8 cellular contexts compared by ENCODE assay signal in the genomic region with DNA sequence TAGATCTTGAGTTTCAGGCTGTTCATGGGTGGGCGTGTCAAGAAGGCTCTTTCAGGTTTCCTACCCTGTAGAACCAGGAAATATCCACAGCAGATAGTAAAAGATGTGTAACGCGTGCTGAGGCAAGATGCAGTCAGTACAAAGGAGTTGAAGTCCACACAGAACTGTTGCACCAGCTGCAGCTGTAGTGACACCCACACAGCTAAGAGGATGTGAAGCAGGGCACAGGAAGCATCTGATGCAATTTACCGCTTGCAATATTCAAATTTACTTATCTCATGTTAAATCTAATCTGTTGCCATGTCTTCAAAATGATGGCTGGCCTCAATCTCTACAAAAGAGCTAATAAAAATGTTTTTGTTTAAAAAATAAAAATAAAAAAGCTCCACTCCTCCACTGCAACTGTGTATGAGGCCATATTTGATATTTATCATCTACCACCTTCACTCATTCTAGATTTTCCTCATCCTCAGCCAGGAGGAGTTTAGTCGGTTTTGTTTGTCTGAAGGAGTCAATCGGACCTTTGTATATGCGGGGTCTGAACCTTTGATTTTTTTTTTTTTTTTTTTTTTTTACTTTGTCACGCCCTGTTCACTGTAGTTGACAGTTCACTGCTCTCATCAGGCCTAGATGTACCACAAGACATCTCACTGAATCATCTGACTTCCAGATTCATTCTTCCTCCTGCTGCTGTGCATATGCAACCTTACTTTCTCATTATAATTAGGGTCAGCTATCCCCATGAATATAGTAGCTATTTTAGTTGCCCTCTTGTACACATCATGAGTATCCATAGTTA.
DNase-seq lines count a peak whose midpoint lies in the region; ATAC-seq and TF ChIP-seq lines count a peak whose summit lies in the region.

No MANE protein-coding gene starts in this region.

- H3K27me3 ChIP-seq in WERI-Rb-1 (ENCODE audit: insufficient read depth, low read depth, severe bottlenecking), result no peaks in the 10 kb centered on the region

- H3K9me3 ChIP-seq in WERI-Rb-1 (ENCODE audit: severe bottlenecking), result no peaks in the 10 kb centered on the region

- peak overlapping the region; percentile 99 for H3K27ac Mint-ChIP-seq in activated CD8-positive, alpha-beta T cell treated with anti-CD3 and anti-CD28 coated beads for 36 hours
- peak overlapping the region; percentile 92 to 94 for H3K27ac Mint-ChIP-seq in natural killer cell treated with Interleukin-12 subunit alpha and Interleukin-12 subunit beta and Interleukin-15 and Interleukin-18, amount 100 ng/mL, for 72 hours

- peaks cover 37% of the 10 kb centered on the region for H3K36me3 Mint-ChIP-seq in activated CD8-positive, alpha-beta T cell treated with anti-CD3 and anti-CD28 coated beads for 36 hours (ENCODE audit: low read depth)
- peaks cover 24% of the 10 kb centered on the region for H3K36me3 Mint-ChIP-seq in natural killer cell treated with Interleukin-12 subunit alpha and Interleukin-12 subunit beta and Interleukin-15 and Interleukin-18, amount 100 ng/mL, for 72 hours

- CTCF ChIA-PET in activated CD8-positive, alpha-beta T cell treated with anti-CD3 and anti-CD28 coated beads for 36 hours (lab: Charles Lee), result interaction anchor here (0.8 to 8.4 kb wide), 16 partner anchors 19 to 228 kb away, joined by 3 to 169 read pairs (median 4); a partner anchor contains a TSS

- POLR2A ChIA-PET in activated CD8-positive, alpha-beta T cell treated with anti-CD3 and anti-CD28 coated beads for 36 hours (lab: Charles Lee), result interaction anchor here (0.6 to 1.6 kb wide), 6 partner anchors 12 to 142 kb away, joined by 3 to 5 read pairs (median 3); no protein-coding TSS in a partner anchor

- no peak overlapping the region for H3K27ac ChIP-seq in WERI-Rb-1

- H3K4me1 Mint-ChIP-seq in activated CD8-positive, alpha-beta T cell treated with anti-CD3 and anti-CD28 coated beads for 36 hours (ENCODE audit: low read depth), result peaks cover 64% of the 10 kb centered on the region
- peaks cover 47 to 59% of the 10 kb centered on the region in 2 donors for H3K4me1 Mint-ChIP-seq in natural killer cell treated with Interleukin-12 subunit alpha and Interleukin-12 subunit beta and Interleukin-15 and Interleukin-18, amount 100 ng/mL, for 72 hours (ENCODE audit: low read depth in 2 of 2)

- peak; percentile 50 for ATAC-seq in GM19395 (IDR thresholded peaks at IDR 0.05; ENCODE audit: unreplicated experiment)
- peak; percentile 60 for ATAC-seq in HG03342 (IDR thresholded peaks at IDR 0.05; ENCODE audit: unreplicated experiment)
- ATAC-seq in activated CD8-positive, alpha-beta T cell treated with anti-CD3 and anti-CD28 coated beads for 36 hours, result peak; percentile 71
- ATAC-seq in natural killer cell treated with Interleukin-12 subunit alpha and Interleukin-12 subunit beta and Interleukin-15 and Interleukin-18, amount 100 ng/mL, for 72 hours, result peak; percentile 94 to 95
- no peak for ATAC-seq in HG03571 (IDR thresholded peaks at IDR 0.05; ENCODE audit: unreplicated experiment)

- peak overlapping the region; percentile 69 for H3K4me3 Mint-ChIP-seq in activated CD8-positive, alpha-beta T cell treated with anti-CD3 and anti-CD28 coated beads for 36 hours
- peak overlapping the region; percentile 72 for H3K4me3 Mint-ChIP-seq in natural killer cell treated with Interleukin-12 subunit alpha and Interleukin-12 subunit beta and Interleukin-15 and Interleukin-18, amount 100 ng/mL, for 72 hours

- H3K27me3 Mint-ChIP-seq in activated CD8-positive, alpha-beta T cell treated with anti-CD3 and anti-CD28 coated beads for 36 hours, result no peaks in the 10 kb centered on the region
- H3K27me3 Mint-ChIP-seq in natural killer cell treated with Interleukin-12 subunit alpha and Interleukin-12 subunit beta and Interleukin-15 and Interleukin-18, amount 100 ng/mL, for 72 hours, result no peaks in the 10 kb centered on the region

- no peak overlapping the region for H3K4me3 ChIP-seq in WERI-Rb-1 (ENCODE audit: low read depth, low read length)

- peak; percentile 77 for DNase-seq in activated CD8-positive, alpha-beta T cell treated with anti-CD3 and anti-CD28 coated beads for 36 hours
- DNase-seq in natural killer cell treated with Interleukin-12 subunit alpha and Interleukin-12 subunit beta and Interleukin-15 and Interleukin-18, amount 100 ng/mL, for 72 hours (ENCODE audit: low spot score), result peak; percentile 86
- DNase-seq in WERI-Rb-1, result no peak
- no peak for DNase-seq in GDM1 (lab: John Stamatoyannopoulos, UW)
- no peak for DNase-seq in NCI-H187 (lab: John Stamatoyannopoulos, UW)

- no peak for TF ChIP-seq CTCF in activated CD8-positive, alpha-beta T cell treated with anti-CD3 and anti-CD28 coated beads for 36 hours (IDR thresholded peaks at IDR 0.05)
- no peak for TF ChIP-seq CTCF in WERI-Rb-1 (IDR thresholded peaks at IDR 0.05; ENCODE audit: low read depth, low read length)

- intact Hi-C loops in activated CD8-positive, alpha-beta T cell treated with anti-CD3 and anti-CD28 coated beads for 36 hours (cut with micrococcal nuclease), result no loop called here

- H3K36me3 ChIP-seq in WERI-Rb-1, result no peaks in the 10 kb centered on the region

- peaks cover 6% of the 10 kb centered on the region for H3K9me3 Mint-ChIP-seq in activated CD8-positive, alpha-beta T cell treated with anti-CD3 and anti-CD28 coated beads for 36 hours
- H3K9me3 Mint-ChIP-seq in natural killer cell treated with Interleukin-12 subunit alpha and Interleukin-12 subunit beta and Interleukin-15 and Interleukin-18, amount 100 ng/mL, for 72 hours, result peaks cover 12% of the 10 kb centered on the region

Comparison
In these comparisons a context has a peak if more than half of its experiments do, and no peak if none do; other contexts are left out.
1. DNase-seq: peak in activated CD8-positive, alpha-beta T cell treated with anti-CD3 and anti-CD28 coated beads for 36 hours (single experiment) and natural killer cell treated with Interleukin-12 subunit alpha and Interleukin-12 subunit beta and Interleukin-15 and Interleukin-18, amount 100 ng/mL, for 72 hours (single experiment); none in WERI-Rb-1 (single experiment), GDM1 (single experiment) and NCI-H187 (0 of 2).